15 cellular contexts compared by ENCODE assay signal in genomic region chr15:57578288-57578900, GRCh38. TPM values are rescaled to one million over a fixed set of nuclear protein-coding genes. Genes with fewer than 3 reads are reported as not detected.
DNase-seq lines count a peak whose midpoint lies in the region; ATAC-seq and TF ChIP-seq lines count a peak whose summit lies in the region.
"Had no signal": no experiment of that assay in that cellular context is flagged by ENCODE, and none has a peak within 500 bp of the region (broad histone marks: within the 10 kb centered on the region; RNA-seq: fewer than 3 reads in every experiment).

No MANE protein-coding gene starts in this region.

- peaks cover 10% of the 10 kb centered on the region for H3K9me3 Mint-ChIP-seq in dendritic cell treated with granulocyte-macrophage colony-stimulating factor and Interleukin-4, amounts not matched to agents 40 ng/mL and 50 ng/mL, for 4 days

- 58% methylated on average over 5 of the region's 6 CpGs for WGBS in mammary epithelial cell (ENCODE audit: low coverage, missing lambda C conversion rate)

- H3K4me3 ChIP-seq in mammary epithelial cell (replicated peaks in 1 of 3; ENCODE audit: insufficient read depth in 1 of 3, low read depth in 2 of 3, low read length in 3 of 3), result no peak overlapping the region
- H3K4me3 ChIP-seq: A549; BLaER1 treated with 17β-estradiol and CSF1 and Interleukin-3, amounts not matched to agents 10 nM and 100 nM; HAP-1 had no signal

- no peak overlapping the region for H3K4me2 ChIP-seq in mammary epithelial cell (ENCODE audit: insufficient read depth, low read depth, low read length)
- H3K4me2 ChIP-seq: A549 had no signal

- no peaks in the 10 kb centered on the region for H3K79me2 ChIP-seq in mammary epithelial cell (ENCODE audit: insufficient read depth, low read length)

- no peaks in the 10 kb centered on the region for H4K20me1 ChIP-seq in mammary epithelial cell (ENCODE audit: insufficient read depth, low read length)
- H4K20me1 ChIP-seq: BLaER1 treated with 17β-estradiol and CSF1 and Interleukin-3, amounts not matched to agents 10 nM and 100 nM had no signal

- dilution Hi-C loops in mammary epithelial cell (cut with HindIII; ENCODE audit: low sequenced_read_pairs), result no loop called here

- H3K27ac ChIP-seq in mammary epithelial cell (ENCODE audit: insufficient read depth, low read depth, low read length), result no peak overlapping the region
- H3K27ac ChIP-seq: A549; BLaER1 treated with 17β-estradiol and CSF1 and Interleukin-3, amounts not matched to agents 10 nM and 100 nM had no signal

- BruUV-seq in mammary epithelial cell (replicated peaks; lab: Mats Ljungman, UMichigan), result no TSS peak

- H3K4me1 ChIP-seq in mammary epithelial cell (ENCODE audit: insufficient read depth, low read length), result no peaks in the 10 kb centered on the region
- H3K4me1 ChIP-seq: A549, HAP-1 had no signal

- H3K36me3 Mint-ChIP-seq in dendritic cell treated with granulocyte-macrophage colony-stimulating factor and Interleukin-4, amounts not matched to agents 40 ng/mL and 50 ng/mL, for 4 days (ENCODE audit: low read depth), result peaks cover 8% of the 10 kb centered on the region

- no peak overlapping the region for H3K9ac ChIP-seq in mammary epithelial cell (ENCODE audit: insufficient read depth, low read length)
- H3K9ac ChIP-seq: BLaER1 treated with 17β-estradiol and CSF1 and Interleukin-3, amounts not matched to agents 10 nM and 100 nM had no signal

- peak; percentile 42 for DNase-seq in LoVo (ENCODE audit: low spot score)
- no peak for DNase-seq in left colon
- DNase-seq in pulmonary artery endothelial cell (ENCODE audit: low read depth, low spot score), result peak; percentile 84
- no peak for DNase-seq in mammary epithelial cell
- no peak for DNase-seq in stimulated activated CD4-positive, alpha-beta T cell treated with anti-CD3 and anti-CD28 coated beads, Interleukin-2, amount 100 ng/mL, for 48 hours
- no peak for DNase-seq in NCI-H1417 treated with DMSO at 0.1 percent for 48 hours (lab: John Stamatoyannopoulos, UW)
- DNase-seq: DMS153, KG1, NCI-H1436 treated with DMSO at 0.1 percent for 48 hours, NCI-H2081 treated with DMSO at 0.1 percent for 48 hours had no signal

- H2AFZ ChIP-seq in mammary epithelial cell (ENCODE audit: low read depth, low read length), result no peak overlapping the region

- no peak for TF ChIP-seq CTCF in mammary epithelial cell (conservative IDR thresholded peaks at IDR 0.05 in 1 of 2, IDR thresholded peaks at IDR 0.05 in 1 of 2; ENCODE audit: extremely low read depth in 1 of 2, insufficient read depth in 1 of 2, low read depth in 1 of 2, low read length in 2 of 2)

- CTCF ChIA-PET in mammary epithelial cell (lab: Charles Lee; ENCODE audit: low non-redundant PET), result no interaction called here

- no peaks in the 10 kb centered on the region for H3K36me3 ChIP-seq in mammary epithelial cell (ENCODE audit: insufficient read depth, low read length)
- H3K36me3 ChIP-seq: BLaER1 treated with 17β-estradiol and CSF1 and Interleukin-3, amounts not matched to agents 10 nM and 100 nM; HAP-1 had no signal

- peaks cover 3% of the 10 kb centered on the region for H3K9me3 ChIP-seq in mammary epithelial cell (replicated peaks; ENCODE audit: insufficient read depth, low read length)

- ATAC-seq in left colon (peak; percentile 78), HG02840 (IDR thresholded peaks at IDR 0.05; ENCODE audit: low FRiP score, unreplicated experiment) (no peak)
- ATAC-seq: A549 had no signal

- no peak overlapping the region for H3K4me3 Mint-ChIP-seq in dendritic cell treated with granulocyte-macrophage colony-stimulating factor and Interleukin-4, amounts not matched to agents 40 ng/mL and 50 ng/mL, for 4 days

- peaks cover 21% of the 10 kb centered on the region for H3K4me1 Mint-ChIP-seq in dendritic cell treated with granulocyte-macrophage colony-stimulating factor and Interleukin-4, amounts not matched to agents 40 ng/mL and 50 ng/mL, for 4 days (ENCODE audit: low read depth)

- no peaks in the 10 kb centered on the region for H3K27me3 ChIP-seq in mammary epithelial cell (ENCODE audit: insufficient read depth, low read length)
- H3K27me3 ChIP-seq: BLaER1 treated with 17β-estradiol and CSF1 and Interleukin-3, amounts not matched to agents 10 nM and 100 nM had no signal

- intact Hi-C loops in dendritic cell treated with granulocyte-macrophage colony-stimulating factor and Interleukin-4, amounts not matched to agents 40 ng/mL and 50 ng/mL, for 4 days (cut with micrococcal nuclease), result no loop called here
- intact Hi-C loops in left colon (cut with DNase I, micrococcal nuclease) (no loop called here), mammary epithelial cell (cut with micrococcal nuclease) (no loop called here)

- in situ Hi-C loops in mammary epithelial cell (cut with MboI; ENCODE audit: low sequenced_read_pairs in 2 of 2), result no loop called here

- peaks cover 25% of the 10 kb centered on the region for H3K27me3 Mint-ChIP-seq in dendritic cell treated with granulocyte-macrophage colony-stimulating factor and Interleukin-4, amounts not matched to agents 40 ng/mL and 50 ng/mL, for 4 days

- peak overlapping the region; percentile 70 for H3K27ac Mint-ChIP-seq in dendritic cell treated with granulocyte-macrophage colony-stimulating factor and Interleukin-4, amounts not matched to agents 40 ng/mL and 50 ng/mL, for 4 days

RNA-seq across cellular contexts. Expression of gene MYZAP, which starts 13.3 kb away (rescaled TPM):
- 10 to 100 TPM; 12.9 to 21.3 TPM for total RNA-seq in left colon
- 4.5 and 7.4 TPM in 2 replicates for total RNA-seq in pulmonary artery endothelial cell
- total RNA-seq in mammary epithelial cell, result 1 to 10 TPM; 1.0 to 4.8 TPM
- polyA plus RNA-seq in mammary epithelial cell, result 1.0 TPM
- polyA minus RNA-seq in mammary epithelial cell, result not detected

Comparison
In these comparisons a context has a peak if more than half of its experiments do, and no peak if none do; other contexts are left out.
1. DNase-seq: peak in LoVo (single experiment) and pulmonary artery endothelial cell (single experiment); none in left colon (0 of 2), mammary epithelial cell (single experiment), stimulated activated CD4-positive, alpha-beta T cell treated with anti-CD3 and anti-CD28 coated beads, Interleukin-2, amount 100 ng/mL, for 48 hours (0 of 2) and NCI-H1417 treated with DMSO at 0.1 percent for 48 hours (single experiment).